In genomic region chr13:29384466-29384865, GRCh38 we compare ENCODE assay signal across 19 cellular contexts.
"Had no signal": no experiment of that assay in that cellular context is flagged by ENCODE, and none has a peak within 500 bp of the region (broad histone marks: within the 10 kb centered on the region; RNA-seq: fewer than 3 reads in every experiment).

No MANE protein-coding gene starts in this region.

- ATAC-seq: activated CD8-positive, alpha-beta memory T cell treated with anti-CD3 and anti-CD28 coated beads, Interleukin-2, amount 10 ng/mL, durations not matched to agents 7 days and 5 days; activated naive CD4-positive, alpha-beta T cell treated with anti-CD3 and anti-CD28 coated beads, Interleukin-2, amount 50 U/mL, for 72 hours; activated T-cell treated with anti-CD3 and anti-CD28 coated beads, Interleukin-2, amount 50 U/mL, for 4 hours; body of pancreas; foreskin keratinocyte; left lung; sciatic nerve; stimulated activated memory B cell treated with anti-CD40 and anti-IgM and Interleukin-4, amounts not matched to agents 10 μg/mL and 1 μg/mL and 100 μg/mL, for 72 hours had no signal

- H3K27me3 ChIP-seq: body of pancreas, dorsolateral prefrontal cortex, left lung, spleen, transverse colon had no signal

- H3K9me3 ChIP-seq: body of pancreas, left lung, prostate gland, transverse colon had no signal

- H3K4me1 ChIP-seq: body of pancreas, foreskin keratinocyte, left lung, prostate gland, spleen, transverse colon had no signal

- H3K36me3 ChIP-seq: left lung, prostate gland, spleen, transverse colon had no signal

- DNase-seq: activated CD4-positive, alpha-beta T cell treated with anti-CD3 and anti-CD28 coated beads, Interleukin-2, amount 50 U/mL, for 4 hours; activated CD8-positive, alpha-beta memory T cell treated with anti-CD3 and anti-CD28 coated beads, Interleukin-2, amount 10 ng/mL, durations not matched to agents 7 days and 5 days; activated effector memory CD4-positive, alpha-beta T cell treated with anti-CD3 and anti-CD28 coated beads, Interleukin-2, amount 50 U/mL, for 16 hours; activated T-cell treated with anti-CD3 and anti-CD28 coated beads, Interleukin-2, amount 50 U/mL, for 4 hours; amniotic stem cell; dorsolateral prefrontal cortex; foreskin keratinocyte; head of caudate nucleus; islet precursor cell; left lung; mesenchymal stem cell; spleen; stimulated activated CD4-positive, alpha-beta T cell treated with anti-CD3 and anti-CD28 coated beads, Interleukin-1b, Interleukin-23, amount 100 ng/mL, for 48 hours; transverse colon had no signal

- H3K4me3 ChIP-seq: body of pancreas, dorsolateral prefrontal cortex, left lung, prostate gland, spleen, transverse colon had no signal

- H3K27ac ChIP-seq: body of pancreas, dorsolateral prefrontal cortex, foreskin keratinocyte, left lung, prostate gland, spleen, transverse colon had no signal
